11 cellular contexts compared by ENCODE assay signal in the genomic region with DNA sequence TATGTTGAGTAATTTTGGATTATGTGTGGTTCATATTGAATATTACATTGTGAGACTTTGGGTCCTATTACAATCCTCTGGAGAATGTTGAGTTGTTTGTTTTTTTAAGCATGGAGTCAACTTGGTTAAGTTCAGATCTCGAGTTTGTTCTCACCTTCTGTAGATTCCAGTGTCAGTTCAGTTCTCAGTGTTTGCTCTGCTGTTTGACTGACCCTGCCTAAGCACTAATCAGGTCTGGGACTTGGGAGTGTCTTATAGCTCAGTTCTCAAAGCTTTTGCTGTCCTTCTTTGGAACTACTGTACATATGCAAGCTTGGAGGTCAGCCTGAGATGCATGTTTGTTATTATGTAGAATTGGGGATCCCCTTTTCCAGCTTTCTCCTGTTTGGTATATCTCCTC.
DNase-seq lines count a peak whose midpoint lies in the region; ATAC-seq and TF ChIP-seq lines count a peak whose summit lies in the region.
"Had no signal": no experiment of that assay in that cellular context is flagged by ENCODE, and none has a peak within 500 bp of the region (broad histone marks: within the 10 kb centered on the region; RNA-seq: fewer than 3 reads in every experiment).

No MANE protein-coding gene starts in this region.

- peaks cover 1% of the 10 kb centered on the region for H3K36me3 Mint-ChIP-seq in activated T-cell treated with anti-CD3 and anti-CD28 coated beads, Interleukin-2, amount 50 U/mL, for 24 hours (ENCODE audit: low read depth)

- H3K9ac ChIP-seq in colonic mucosa (ENCODE audit: low read depth in 2 of 2, low read length in 2 of 2) (peak overlapping the region in 1 of 2 donors; percentile 40), mucosa of rectum (ENCODE audit: low read depth in 1 of 2, low read length in 2 of 2) (no peak overlapping the region)

- ATAC-seq in GM18870 (IDR thresholded peaks at IDR 0.05; ENCODE audit: unreplicated experiment) = no peak
- ATAC-seq: effector memory CD8-positive, alpha-beta T cell had no signal

- H3K27me3 ChIP-seq in colonic mucosa (no peaks in the 10 kb centered on the region), mucosa of rectum (ENCODE audit: control insufficient read depth in 2 of 2, insufficient read depth in 2 of 2, low read length in 2 of 2) (no peaks in the 10 kb centered on the region), tibial nerve (no peaks in the 10 kb centered on the region), HAP-1 (ENCODE audit: low read depth) (no peaks in the 10 kb centered on the region)

- 22 to 32% methylated on average over 1 of the region's 1 CpG for WGBS in tibial nerve, 2 donors

- no peak for TF ChIP-seq CTCF in colonic mucosa (IDR thresholded peaks at IDR 0.05)
- TF ChIP-seq CTCF in tibial nerve (IDR thresholded peaks at IDR 0.05) = no peak
- TF ChIP-seq CTCF in GM13976 (IDR thresholded peaks at IDR 0.05; ENCODE audit: borderline replicate concordance, control extremely low read depth, extremely low read depth, insufficient read depth, missing control alignments) = no peak

- H3K27ac ChIP-seq in colonic mucosa (peak overlapping the region; percentile 48), mucosa of rectum (ENCODE audit: low read depth in 2 of 2, low read length in 2 of 2) (peak overlapping the region; percentile 4 to 17), tibial nerve (peak overlapping the region in 3 of 4 donors; percentile 56 to 81 (median 79))

- H3K4me3 Mint-ChIP-seq in activated T-cell treated with anti-CD3 and anti-CD28 coated beads, Interleukin-2, amount 50 U/mL, for 24 hours = no peak overlapping the region
- H3K4me3 Mint-ChIP-seq: effector memory CD8-positive, alpha-beta T cell had no signal

- in situ Hi-C loops in HAP-1 (cut with MboI; ENCODE audit: low sequenced_read_pairs) = no loop called here
- in situ Hi-C loops in GM13976 (cut with MboI; ENCODE audit: low sequenced_read_pairs, unreplicated experiment) = no loop called here

- peaks cover 58% of the 10 kb centered on the region for H3K4me1 Mint-ChIP-seq in activated T-cell treated with anti-CD3 and anti-CD28 coated beads, Interleukin-2, amount 50 U/mL, for 24 hours (ENCODE audit: low read depth)

- TF ChIP-seq POLR2A in tibial nerve (IDR thresholded peaks at IDR 0.05) = no peak

- peak overlapping the region; percentile 59 for H3K27ac Mint-ChIP-seq in activated T-cell treated with anti-CD3 and anti-CD28 coated beads, Interleukin-2, amount 50 U/mL, for 24 hours
- H3K27ac Mint-ChIP-seq: effector memory CD8-positive, alpha-beta T cell had no signal

- intact Hi-C loops in colonic mucosa (cut with DNase I) = no loop called here

- TF ChIP-seq EP300 in tibial nerve (IDR thresholded peaks at IDR 0.05) = no peak

- no peaks in the 10 kb centered on the region for H3K27me3 Mint-ChIP-seq in activated T-cell treated with anti-CD3 and anti-CD28 coated beads, Interleukin-2, amount 50 U/mL, for 24 hours
- H3K27me3 Mint-ChIP-seq: effector memory CD8-positive, alpha-beta T cell had no signal

- no peaks in the 10 kb centered on the region for H3K9me3 ChIP-seq in colonic mucosa
- no peaks in the 10 kb centered on the region for H3K9me3 ChIP-seq in mucosa of rectum (ENCODE audit: control insufficient read depth in 2 of 2, low read length in 2 of 2)
- no peaks in the 10 kb centered on the region for H3K9me3 ChIP-seq in tibial nerve
- no peaks in the 10 kb centered on the region for H3K9me3 ChIP-seq in HAP-1

- H3K4me1 ChIP-seq in colonic mucosa = peaks cover 4% of the 10 kb centered on the region
- H3K4me1 ChIP-seq in mucosa of rectum (ENCODE audit: control insufficient read depth in 2 of 2, insufficient read depth in 2 of 2, low read length in 2 of 2) = peaks cover 11 to 18% of the 10 kb centered on the region in 2 donors
- H3K4me1 ChIP-seq in tibial nerve = peaks cover 0 to 64% (median 50%) of the 10 kb centered on the region in 4 donors
- peaks cover 11% of the 10 kb centered on the region for H3K4me1 ChIP-seq in HAP-1

- no peak for DNase-seq in activated T-cell treated with anti-CD3 and anti-CD28 coated beads, Interleukin-2, amount 50 U/mL, for 24 hours
- no peak for DNase-seq in activated T-cell treated with anti-CD3 and anti-CD28 coated beads, Interleukin-2, amount 50 U/mL, for 1 hour
- no peak for DNase-seq in colonic mucosa
- DNase-seq in tibial nerve (ENCODE audit: low spot score in 2 of 2) = no peak
- DNase-seq in HAP-1 (ENCODE audit: low spot score in 2 of 2) = no peak
- DNase-seq in GM13976 (ENCODE audit: low spot score) = no peak
- DNase-seq: activated CD8-positive, alpha-beta memory T cell treated with anti-CD3 and anti-CD28 coated beads, Interleukin-2, amount 50 U/mL, for 4 hours; effector memory CD8-positive, alpha-beta T cell; SHP77 treated with DMSO at 0.1 percent for 48 hours had no signal

- H3K36me3 ChIP-seq in colonic mucosa = no peaks in the 10 kb centered on the region
- H3K36me3 ChIP-seq in mucosa of rectum (ENCODE audit: control insufficient read depth in 2 of 2, insufficient read depth in 2 of 2, low read length in 2 of 2) = no peaks in the 10 kb centered on the region
- no peaks in the 10 kb centered on the region for H3K36me3 ChIP-seq in tibial nerve
- no peaks in the 10 kb centered on the region for H3K36me3 ChIP-seq in HAP-1 (replicated peaks)

- peaks cover 3% of the 10 kb centered on the region for H3K9me3 Mint-ChIP-seq in activated T-cell treated with anti-CD3 and anti-CD28 coated beads, Interleukin-2, amount 50 U/mL, for 24 hours
- H3K9me3 Mint-ChIP-seq: effector memory CD8-positive, alpha-beta T cell had no signal

- no peak overlapping the region for H3K4me3 ChIP-seq in colonic mucosa
- no peak overlapping the region for H3K4me3 ChIP-seq in mucosa of rectum (ENCODE audit: low read length in 2 of 2)
- no peak overlapping the region for H3K4me3 ChIP-seq in tibial nerve
- H3K4me3 ChIP-seq in HAP-1 = no peak overlapping the region

Comparison
In these comparisons a context has a peak if more than half of its experiments do, and no peak if none do; other contexts are left out.
1. H3K27ac ChIP-seq: peak in every context shown above with its lines; median percentile 79 in tibial nerve; 48 in colonic mucosa; 10 in mucosa of rectum.